1 cellular context compared by ENCODE assay signal in the genomic region with DNA sequence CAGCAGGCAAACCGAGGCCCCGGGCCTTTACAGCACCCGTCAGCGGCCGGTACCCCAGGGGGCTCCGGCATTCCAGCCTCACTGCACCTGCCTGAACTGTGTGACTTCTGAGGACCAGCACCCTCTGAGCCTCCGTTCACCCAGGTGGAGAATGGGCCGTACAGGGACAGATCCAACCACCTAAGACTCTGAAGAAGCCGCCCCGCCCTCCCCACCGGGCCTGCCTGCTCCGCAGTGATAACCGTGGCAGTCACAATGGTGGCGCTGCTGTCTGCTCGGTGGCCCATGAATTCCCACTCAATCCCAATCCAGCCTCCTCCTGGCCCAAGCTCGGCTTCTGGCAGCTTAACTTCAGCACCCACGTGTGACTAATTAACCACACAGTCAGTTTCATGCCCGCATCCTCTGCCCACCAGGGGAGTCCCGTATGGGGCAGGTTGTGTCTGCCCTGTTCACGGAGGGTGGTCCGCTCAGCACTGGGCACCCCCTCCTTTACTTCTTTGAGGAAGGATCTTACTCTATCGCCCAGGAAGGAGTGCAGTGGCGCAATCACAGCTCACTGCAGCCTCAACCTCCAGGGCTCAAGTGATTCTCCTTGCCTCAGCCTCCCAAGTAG.
A peak's percentile ranks its signal among the peaks of the same experiment; 100 is the strongest.
TF ChIP-seq lines count a peak whose summit lies in the region.

No MANE protein-coding gene starts in this region.

TF ChIP-seq in GM12878, 131 proteins besides CTCF, POLR2A, EP300 and RAD21 (continues in another document):
- TF ChIP-seq RUNX3 (IDR thresholded peaks at IDR 0.05; ENCODE audit: low read length) (peak; percentile 53; the same call in 1 of the 2 replicates), POLR2AphosphoS5 (IDR thresholded peaks at IDR 0.05; ENCODE audit: low read length) (no peak), HSF1 (IDR thresholded peaks at IDR 0.05; ENCODE audit: low read depth, low read length) (no peak), GABPA (IDR thresholded peaks at IDR 0.05; ENCODE audit: low read depth) (no peak), DPF2 (IDR thresholded peaks at IDR 0.05) (no peak), SUPT20H (IDR thresholded peaks at IDR 0.05; ENCODE audit: borderline replicate concordance, control insufficient read depth, low read depth, low read length) (no peak), USF2 (IDR thresholded peaks at IDR 0.05; ENCODE audit: borderline replicate concordance, low read depth, low read length) (no peak), MEF2B (IDR thresholded peaks at IDR 0.05; ENCODE audit: partially characterized antibody, poor library complexity, severe bottlenecking) (no peak), SMC3 (IDR thresholded peaks at IDR 0.05; ENCODE audit: borderline replicate concordance, low read length) (no peak), SIX5 (IDR thresholded peaks at IDR 0.05; ENCODE audit: low read depth, low read length, severe bottlenecking) (no peak), RB1 (IDR thresholded peaks at IDR 0.05; ENCODE audit: borderline replicate concordance) (no peak), PML (IDR thresholded peaks at IDR 0.05; ENCODE audit: low read length) (no peak), POLR2AphosphoS2 (IDR thresholded peaks at IDR 0.05; ENCODE audit: low read depth, low read length) (no peak), CBX3 (IDR thresholded peaks at IDR 0.05; ENCODE audit: borderline replicate concordance, low read depth) (no peak), ZNF207 (IDR thresholded peaks at IDR 0.05; ENCODE audit: borderline replicate concordance) (no peak; the same call in 1 of the 2 replicates), USF1 (IDR thresholded peaks at IDR 0.05; ENCODE audit: borderline replicate concordance, extremely low read length, insufficient read depth, low read depth, low read length) (no peak), PAX8 (IDR thresholded peaks at IDR 0.05) (no peak), TAF1 (IDR thresholded peaks at IDR 0.05; ENCODE audit: borderline replicate concordance, low read depth, low read length) (no peak), CREM (IDR thresholded peaks at IDR 0.05; ENCODE audit: low read depth) (no peak), EGR1 (IDR thresholded peaks at IDR 0.05; ENCODE audit: borderline replicate concordance in 1 of 2, low read depth in 2 of 2, low read length in 2 of 2) (no peak), ZNF622 (IDR thresholded peaks at IDR 0.05) (no peak), REST (IDR thresholded peaks at IDR 0.05; ENCODE audit: low read depth, low read length) (no peak)
- TF ChIP-seq, protein P1, sequence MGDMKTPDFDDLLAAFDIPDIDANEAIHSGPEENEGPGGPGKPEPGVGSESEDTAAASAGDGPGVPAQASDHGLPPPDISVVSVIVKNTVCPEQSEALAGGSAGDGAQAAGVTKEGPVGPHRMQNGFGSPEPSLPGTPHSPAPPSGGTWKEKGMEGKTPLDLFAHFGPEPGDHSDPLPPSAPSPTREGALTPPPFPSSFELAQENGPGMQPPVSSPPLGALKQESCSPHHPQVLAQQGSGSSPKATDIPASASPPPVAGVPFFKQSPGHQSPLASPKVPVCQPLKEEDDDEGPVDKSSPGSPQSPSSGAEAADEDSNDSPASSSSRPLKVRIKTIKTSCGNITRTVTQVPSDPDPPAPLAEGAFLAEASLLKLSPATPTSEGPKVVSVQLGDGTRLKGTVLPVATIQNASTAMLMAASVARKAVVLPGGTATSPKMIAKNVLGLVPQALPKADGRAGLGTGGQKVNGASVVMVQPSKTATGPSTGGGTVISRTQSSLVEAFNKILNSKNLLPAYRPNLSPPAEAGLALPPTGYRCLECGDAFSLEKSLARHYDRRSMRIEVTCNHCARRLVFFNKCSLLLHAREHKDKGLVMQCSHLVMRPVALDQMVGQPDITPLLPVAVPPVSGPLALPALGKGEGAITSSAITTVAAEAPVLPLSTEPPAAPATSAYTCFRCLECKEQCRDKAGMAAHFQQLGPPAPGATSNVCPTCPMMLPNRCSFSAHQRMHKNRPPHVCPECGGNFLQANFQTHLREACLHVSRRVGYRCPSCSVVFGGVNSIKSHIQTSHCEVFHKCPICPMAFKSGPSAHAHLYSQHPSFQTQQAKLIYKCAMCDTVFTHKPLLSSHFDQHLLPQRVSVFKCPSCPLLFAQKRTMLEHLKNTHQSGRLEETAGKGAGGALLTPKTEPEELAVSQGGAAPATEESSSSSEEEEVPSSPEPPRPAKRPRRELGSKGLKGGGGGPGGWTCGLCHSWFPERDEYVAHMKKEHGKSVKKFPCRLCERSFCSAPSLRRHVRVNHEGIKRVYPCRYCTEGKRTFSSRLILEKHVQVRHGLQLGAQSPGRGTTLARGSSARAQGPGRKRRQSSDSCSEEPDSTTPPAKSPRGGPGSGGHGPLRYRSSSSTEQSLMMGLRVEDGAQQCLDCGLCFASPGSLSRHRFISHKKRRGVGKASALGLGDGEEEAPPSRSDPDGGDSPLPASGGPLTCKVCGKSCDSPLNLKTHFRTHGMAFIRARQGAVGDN (IDR thresholded peaks at IDR 0.05) = peak; percentile 44; the same call in 1 of the 2 replicates
- TF ChIP-seq, protein P2, sequence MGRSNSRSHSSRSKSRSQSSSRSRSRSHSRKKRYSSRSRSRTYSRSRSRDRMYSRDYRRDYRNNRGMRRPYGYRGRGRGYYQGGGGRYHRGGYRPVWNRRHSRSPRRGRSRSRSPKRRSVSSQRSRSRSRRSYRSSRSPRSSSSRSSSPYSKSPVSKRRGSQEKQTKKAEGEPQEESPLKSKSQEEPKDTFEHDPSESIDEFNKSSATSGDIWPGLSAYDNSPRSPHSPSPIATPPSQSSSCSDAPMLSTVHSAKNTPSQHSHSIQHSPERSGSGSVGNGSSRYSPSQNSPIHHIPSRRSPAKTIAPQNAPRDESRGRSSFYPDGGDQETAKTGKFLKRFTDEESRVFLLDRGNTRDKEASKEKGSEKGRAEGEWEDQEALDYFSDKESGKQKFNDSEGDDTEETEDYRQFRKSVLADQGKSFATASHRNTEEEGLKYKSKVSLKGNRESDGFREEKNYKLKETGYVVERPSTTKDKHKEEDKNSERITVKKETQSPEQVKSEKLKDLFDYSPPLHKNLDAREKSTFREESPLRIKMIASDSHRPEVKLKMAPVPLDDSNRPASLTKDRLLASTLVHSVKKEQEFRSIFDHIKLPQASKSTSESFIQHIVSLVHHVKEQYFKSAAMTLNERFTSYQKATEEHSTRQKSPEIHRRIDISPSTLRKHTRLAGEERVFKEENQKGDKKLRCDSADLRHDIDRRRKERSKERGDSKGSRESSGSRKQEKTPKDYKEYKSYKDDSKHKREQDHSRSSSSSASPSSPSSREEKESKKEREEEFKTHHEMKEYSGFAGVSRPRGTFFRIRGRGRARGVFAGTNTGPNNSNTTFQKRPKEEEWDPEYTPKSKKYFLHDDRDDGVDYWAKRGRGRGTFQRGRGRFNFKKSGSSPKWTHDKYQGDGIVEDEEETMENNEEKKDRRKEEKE (IDR thresholded peaks at IDR 0.05) = no peak
- TF ChIP-seq, protein P3, sequence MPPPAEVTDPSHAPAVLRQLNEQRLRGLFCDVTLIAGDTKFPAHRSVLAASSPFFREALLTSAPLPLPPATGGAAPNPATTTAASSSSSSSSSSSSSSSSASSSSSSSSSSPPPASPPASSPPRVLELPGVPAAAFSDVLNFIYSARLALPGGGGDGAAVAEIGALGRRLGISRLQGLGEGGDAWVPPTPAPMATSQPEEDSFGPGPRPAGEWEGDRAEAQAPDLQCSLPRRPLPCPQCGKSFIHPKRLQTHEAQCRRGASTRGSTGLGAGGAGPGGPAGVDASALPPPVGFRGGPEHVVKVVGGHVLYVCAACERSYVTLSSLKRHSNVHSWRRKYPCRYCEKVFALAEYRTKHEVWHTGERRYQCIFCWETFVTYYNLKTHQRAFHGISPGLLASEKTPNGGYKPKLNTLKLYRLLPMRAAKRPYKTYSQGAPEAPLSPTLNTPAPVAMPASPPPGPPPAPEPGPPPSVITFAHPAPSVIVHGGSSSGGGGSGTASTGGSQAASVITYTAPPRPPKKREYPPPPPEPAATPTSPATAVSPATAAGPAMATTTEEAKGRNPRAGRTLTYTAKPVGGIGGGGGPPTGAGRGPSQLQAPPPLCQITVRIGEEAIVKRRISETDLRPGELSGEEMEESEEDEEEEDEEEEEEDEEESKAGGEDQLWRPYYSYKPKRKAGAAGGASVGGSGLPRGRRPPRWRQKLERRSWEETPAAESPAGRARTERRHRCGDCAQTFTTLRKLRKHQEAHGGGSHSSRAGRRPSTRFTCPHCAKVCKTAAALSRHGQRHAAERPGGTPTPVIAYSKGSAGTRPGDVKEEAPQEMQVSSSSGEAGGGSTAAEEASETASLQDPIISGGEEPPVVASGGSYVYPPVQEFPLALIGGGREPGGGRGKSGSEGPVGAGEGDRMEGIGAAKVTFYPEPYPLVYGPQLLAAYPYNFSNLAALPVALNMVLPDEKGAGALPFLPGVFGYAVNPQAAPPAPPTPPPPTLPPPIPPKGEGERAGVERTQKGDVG (CRISPR knock-in tag; IDR thresholded peaks at IDR 0.05) = no peak
- TF ChIP-seq, protein P4, sequence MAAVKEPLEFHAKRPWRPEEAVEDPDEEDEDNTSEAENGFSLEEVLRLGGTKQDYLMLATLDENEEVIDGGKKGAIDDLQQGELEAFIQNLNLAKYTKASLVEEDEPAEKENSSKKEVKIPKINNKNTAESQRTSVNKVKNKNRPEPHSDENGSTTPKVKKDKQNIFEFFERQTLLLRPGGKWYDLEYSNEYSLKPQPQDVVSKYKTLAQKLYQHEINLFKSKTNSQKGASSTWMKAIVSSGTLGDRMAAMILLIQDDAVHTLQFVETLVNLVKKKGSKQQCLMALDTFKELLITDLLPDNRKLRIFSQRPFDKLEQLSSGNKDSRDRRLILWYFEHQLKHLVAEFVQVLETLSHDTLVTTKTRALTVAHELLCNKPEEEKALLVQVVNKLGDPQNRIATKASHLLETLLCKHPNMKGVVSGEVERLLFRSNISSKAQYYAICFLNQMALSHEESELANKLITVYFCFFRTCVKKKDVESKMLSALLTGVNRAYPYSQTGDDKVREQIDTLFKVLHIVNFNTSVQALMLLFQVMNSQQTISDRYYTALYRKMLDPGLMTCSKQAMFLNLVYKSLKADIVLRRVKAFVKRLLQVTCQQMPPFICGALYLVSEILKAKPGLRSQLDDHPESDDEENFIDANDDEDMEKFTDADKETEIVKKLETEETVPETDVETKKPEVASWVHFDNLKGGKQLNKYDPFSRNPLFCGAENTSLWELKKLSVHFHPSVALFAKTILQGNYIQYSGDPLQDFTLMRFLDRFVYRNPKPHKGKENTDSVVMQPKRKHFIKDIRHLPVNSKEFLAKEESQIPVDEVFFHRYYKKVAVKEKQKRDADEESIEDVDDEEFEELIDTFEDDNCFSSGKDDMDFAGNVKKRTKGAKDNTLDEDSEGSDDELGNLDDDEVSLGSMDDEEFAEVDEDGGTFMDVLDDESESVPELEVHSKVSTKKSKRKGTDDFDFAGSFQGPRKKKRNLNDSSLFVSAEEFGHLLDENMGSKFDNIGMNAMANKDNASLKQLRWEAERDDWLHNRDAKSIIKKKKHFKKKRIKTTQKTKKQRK (IDR thresholded peaks at IDR 0.05; ENCODE audit: low read depth, low read length) = no peak
- TF ChIP-seq, protein P5, sequence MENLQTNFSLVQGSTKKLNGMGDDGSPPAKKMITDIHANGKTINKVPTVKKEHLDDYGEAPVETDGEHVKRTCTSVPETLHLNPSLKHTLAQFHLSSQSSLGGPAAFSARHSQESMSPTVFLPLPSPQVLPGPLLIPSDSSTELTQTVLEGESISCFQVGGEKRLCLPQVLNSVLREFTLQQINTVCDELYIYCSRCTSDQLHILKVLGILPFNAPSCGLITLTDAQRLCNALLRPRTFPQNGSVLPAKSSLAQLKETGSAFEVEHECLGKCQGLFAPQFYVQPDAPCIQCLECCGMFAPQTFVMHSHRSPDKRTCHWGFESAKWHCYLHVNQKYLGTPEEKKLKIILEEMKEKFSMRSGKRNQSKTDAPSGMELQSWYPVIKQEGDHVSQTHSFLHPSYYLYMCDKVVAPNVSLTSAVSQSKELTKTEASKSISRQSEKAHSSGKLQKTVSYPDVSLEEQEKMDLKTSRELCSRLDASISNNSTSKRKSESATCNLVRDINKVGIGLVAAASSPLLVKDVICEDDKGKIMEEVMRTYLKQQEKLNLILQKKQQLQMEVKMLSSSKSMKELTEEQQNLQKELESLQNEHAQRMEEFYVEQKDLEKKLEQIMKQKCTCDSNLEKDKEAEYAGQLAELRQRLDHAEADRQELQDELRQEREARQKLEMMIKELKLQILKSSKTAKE (IDR thresholded peaks at IDR 0.05; ENCODE audit: low read depth, poor library complexity, severe bottlenecking) = no peak
